7 cellular contexts compared by ENCODE assay signal in the genomic region with DNA sequence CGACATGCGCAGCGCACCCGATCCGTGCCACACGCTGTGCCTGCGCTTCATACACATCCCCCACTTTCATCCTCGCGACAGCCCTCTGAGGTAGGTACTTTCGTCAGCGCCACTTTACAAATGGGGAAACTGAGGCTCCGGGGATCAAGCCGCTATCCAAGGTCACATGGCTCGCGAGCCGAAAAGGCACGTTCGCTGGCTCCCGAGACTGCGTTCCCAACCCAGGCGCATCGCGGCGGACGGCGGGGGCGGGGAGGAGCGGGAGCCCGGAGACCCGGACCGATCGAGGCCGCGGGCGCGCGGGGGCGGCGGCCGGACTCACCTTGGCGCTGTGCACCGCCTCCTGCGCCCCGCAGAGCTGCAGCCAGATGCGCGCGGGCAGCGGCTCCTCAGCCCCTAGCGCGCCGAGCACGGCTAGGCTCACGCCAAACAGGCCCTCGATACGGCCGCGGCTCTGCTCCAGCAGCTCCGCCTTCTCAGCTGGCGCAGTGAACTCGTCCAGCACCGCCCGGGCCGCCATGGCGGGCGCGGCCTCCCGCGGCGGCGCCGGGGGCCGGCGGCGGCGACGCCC. TPM values are rescaled to one million over a fixed set of nuclear protein-coding genes. Genes with fewer than 3 reads are reported as not detected.
A peak's percentile ranks its signal among the peaks of the same experiment; 100 is the strongest.
DNase-seq lines count a peak whose midpoint lies in the region; ATAC-seq, FAIRE-seq and TF ChIP-seq lines count a peak whose summit lies in the region.

No MANE protein-coding gene starts in this region.

- intact Hi-C loops in endothelial cell of umbilical vein (cut with micrococcal nuclease) (loop anchor here (1.0 kb wide), 1 partner anchor 224 kb away; a partner anchor contains a TSS), thyroid gland (cut with DNase I) (no loop called here)

- H3K4me3 ChIP-seq in endothelial cell of umbilical vein (replicated peaks in 1 of 3; ENCODE audit: insufficient read depth in 1 of 3, low read depth in 1 of 3, low read length in 3 of 3) (peak overlapping the region; percentile 83 to 92 (median 84)), thyroid gland (replicated peaks in 1 of 3) (peak overlapping the region; percentile 87 to 98 (median 94))

- peak overlapping the region; percentile 75 for H3K9ac ChIP-seq in endothelial cell of umbilical vein (replicated peaks; ENCODE audit: extremely low read depth, insufficient read depth, low read length)

- dilution Hi-C loops in endothelial cell of umbilical vein (cut with MboI; ENCODE audit: extremely low pct_ligation_motif_present, low sequenced_read_pairs) = no loop called here

- TF ChIP-seq POLR2A in GM18505 (IDR thresholded peaks at IDR 0.05; ENCODE audit: borderline replicate concordance, extremely low read depth, insufficient read depth, insufficient read length) (no peak), endothelial cell of umbilical vein (IDR thresholded peaks at IDR 0.05; ENCODE audit: low read depth, low read length) (no peak), thyroid gland (IDR thresholded peaks at IDR 0.05) (no peak)

- H3K27ac ChIP-seq in endothelial cell of umbilical vein (ENCODE audit: insufficient read depth, low read depth, low read length) (peak overlapping the region; percentile 87), thyroid gland (peak overlapping the region; percentile 56 to 95 (median 85))

- H3K9me3 ChIP-seq in endothelial cell of umbilical vein (replicated peaks; ENCODE audit: control insufficient read depth, insufficient read depth, low read length) = no peaks in the 10 kb centered on the region
- H3K9me3 ChIP-seq in thyroid gland = no peaks in the 10 kb centered on the region

- peak; percentile 46 for ATAC-seq in GM18505 (IDR thresholded peaks at IDR 0.05; ENCODE audit: unreplicated experiment)

- H3K36me3 ChIP-seq in endothelial cell of umbilical vein (ENCODE audit: control insufficient read depth in 2 of 2, extremely low read depth in 1 of 2, insufficient read depth in 2 of 2, low read length in 2 of 2) (no peaks in the 10 kb centered on the region), thyroid gland (no peaks in the 10 kb centered on the region)

- no TSS peak for BruUV-seq in endothelial cell of umbilical vein (replicated peaks; lab: Mats Ljungman, UMichigan)

- POLR2A ChIA-PET in HEK293T (lab: Yijun Ruan, JAX) = interaction anchor here (1.0 kb wide), 1 partner anchor 14 kb away, joined by 6 read pairs; no protein-coding TSS in a partner anchor
- POLR2A ChIA-PET in endothelial cell of umbilical vein (lab: Charles Lee) = interaction anchor here (0.8 kb wide), 1 partner anchor 243 kb away, joined by 3 read pairs; no protein-coding TSS in a partner anchor

- TF ChIP-seq CTCF in endothelial cell of umbilical vein (IDR thresholded peaks at IDR 0.05; ENCODE audit: extremely low read depth in 1 of 2, insufficient read depth in 1 of 2, low read depth in 1 of 2, low read length in 2 of 2) (no peak), thyroid gland (IDR thresholded peaks at IDR 0.05) (no peak)

- 0 to 1% methylated on average over 13 to 16 of the region's 76 CpGs for WGBS in thyroid gland, 2 donors

- H3K4me1 ChIP-seq in endothelial cell of umbilical vein (ENCODE audit: control insufficient read depth, extremely low read depth, insufficient read depth, low read length) (peaks cover 5% of the 10 kb centered on the region), thyroid gland (peaks cover 33 to 43% of the 10 kb centered on the region in 2 donors)

- CTCF ChIA-PET in HEK293T (lab: Yijun Ruan, JAX) (interaction anchor here (1.3 kb wide), 1 partner anchor 14 kb away, joined by 4 read pairs; no protein-coding TSS in a partner anchor), endothelial cell of umbilical vein (lab: Charles Lee) (interaction anchor here (0.8 to 3.7 kb wide), 4 partner anchors 12 to 256 kb away, joined by 3 to 23 read pairs (median 6); no protein-coding TSS in a partner anchor)

- no peaks in the 10 kb centered on the region for H3K9me1 ChIP-seq in endothelial cell of umbilical vein (replicated peaks; ENCODE audit: control insufficient read depth, extremely low read depth, insufficient read depth, low read length)

- H2AFZ ChIP-seq in endothelial cell of umbilical vein (ENCODE audit: low read depth, low read length) = peak overlapping the region; percentile 74

- peaks cover 47% of the 10 kb centered on the region for H3K79me2 ChIP-seq in endothelial cell of umbilical vein (ENCODE audit: control insufficient read depth, insufficient read depth, low read length)

- no peak for FAIRE-seq in endothelial cell of umbilical vein (lab: Jason Lieb, UNC)

- no peaks in the 10 kb centered on the region for H3K27me3 ChIP-seq in endothelial cell of umbilical vein (ENCODE audit: control insufficient read depth in 2 of 2, insufficient read depth in 2 of 2, low read length in 2 of 2)
- H3K27me3 ChIP-seq in thyroid gland = no peaks in the 10 kb centered on the region

- H3K4me2 ChIP-seq in endothelial cell of umbilical vein (ENCODE audit: insufficient read depth, low read length) = peak overlapping the region; percentile 64

- DNase-seq in HEK293T (ENCODE audit: extremely low spot score) (peak; percentile 61), NAMALWA (ENCODE audit: low spot score) (peak; percentile 72), endothelial cell of umbilical vein (ENCODE audit: low read depth, low spot score) (no peak), mucosa of gallbladder (ENCODE audit: low spot score) (peak; percentile 43), thyroid gland (peak; percentile 55 to 61)
- DNase-seq in activated CD4-positive, alpha-beta T cell treated with anti-CD3 and anti-CD28 coated beads for 4 hours = peak; percentile 34 to 40

- peaks cover 2% of the 10 kb centered on the region for H4K20me1 ChIP-seq in endothelial cell of umbilical vein (replicated peaks; ENCODE audit: control insufficient read depth, extremely low read depth, insufficient read depth, low read length)

TF ChIP-seq in HEK293T, 16 proteins besides CTCF, POLR2A, EP300 and RAD21 (continues in another document):
- TF ChIP-seq ELF4 (IDR thresholded peaks at IDR 0.05) (no peak), NFRKB (IDR thresholded peaks at IDR 0.05) (no peak), TARDBP (IDR thresholded peaks at IDR 0.05) (no peak), SUZ12 (IDR thresholded peaks at IDR 0.05) (no peak), LEF1 (IDR thresholded peaks at IDR 0.05; ENCODE audit: borderline replicate concordance) (no peak), ZNF384 (IDR thresholded peaks at IDR 0.05) (no peak), FOXK2 (IDR thresholded peaks at IDR 0.05) (no peak), L3MBTL2 (conservative IDR thresholded peaks at IDR 0.05) (no peak), HDGF (IDR thresholded peaks at IDR 0.05; ENCODE audit: borderline replicate concordance) (no peak), FOXA1 (IDR thresholded peaks at IDR 0.05) (no peak), ARNT (IDR thresholded peaks at IDR 0.05) (no peak), FOXM1 (IDR thresholded peaks at IDR 0.05; ENCODE audit: borderline replicate concordance) (no peak), CTBP1 (IDR thresholded peaks at IDR 0.05; ENCODE audit: borderline replicate concordance) (no peak), SP1 (IDR thresholded peaks at IDR 0.05) (no peak)
- TF ChIP-seq, protein P1, sequence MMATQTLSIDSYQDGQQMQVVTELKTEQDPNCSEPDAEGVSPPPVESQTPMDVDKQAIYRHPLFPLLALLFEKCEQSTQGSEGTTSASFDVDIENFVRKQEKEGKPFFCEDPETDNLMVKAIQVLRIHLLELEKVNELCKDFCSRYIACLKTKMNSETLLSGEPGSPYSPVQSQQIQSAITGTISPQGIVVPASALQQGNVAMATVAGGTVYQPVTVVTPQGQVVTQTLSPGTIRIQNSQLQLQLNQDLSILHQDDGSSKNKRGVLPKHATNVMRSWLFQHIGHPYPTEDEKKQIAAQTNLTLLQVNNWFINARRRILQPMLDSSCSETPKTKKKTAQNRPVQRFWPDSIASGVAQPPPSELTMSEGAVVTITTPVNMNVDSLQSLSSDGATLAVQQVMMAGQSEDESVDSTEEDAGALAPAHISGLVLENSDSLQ (IDR thresholded peaks at IDR 0.05) = no peak

TF ChIP-seq in endothelial cell of umbilical vein, 7 proteins besides CTCF, POLR2A, EP300 and RAD21:
- TF ChIP-seq EZH2 (IDR thresholded peaks at IDR 0.05; ENCODE audit: borderline replicate concordance, low read depth, low read length, severe bottlenecking) (no peak), POLR2AphosphoS5 (IDR thresholded peaks at IDR 0.05; ENCODE audit: insufficient read depth, low read depth, low read length) (peak; percentile 2)

RNA-seq across cellular contexts. Expression of a gene that starts 0.4 kb away (rescaled TPM):
- total RNA-seq in endothelial cell of umbilical vein (18.7 and 18.8 TPM in 2 replicates), mucosa of gallbladder (30.7 TPM), thyroid gland (10 to 100 TPM; 26.1 to 47.0 (median 36.3) TPM)
- 10.6 and 11.6 TPM in 2 replicates for polyA plus RNA-seq in endothelial cell of umbilical vein
- 8.5 and 8.7 TPM in 2 replicates for polyA plus RNA-seq in endothelial cell of umbilical vein (2011; cell fraction: cytosol; rRNA removed)
- 33.4 and 43.6 TPM in 2 replicates for polyA plus RNA-seq in endothelial cell of umbilical vein (2011; cell fraction: nucleus; rRNA removed)
- 13.2 and 21.5 TPM in 2 replicates for polyA plus RNA-seq in endothelial cell of umbilical vein (2012)
- polyA minus RNA-seq in endothelial cell of umbilical vein = 19.2 and 22.7 TPM in 2 replicates
- polyA minus RNA-seq in endothelial cell of umbilical vein (2011; cell fraction: cytosol; rRNA and poly(A)+ RNA removed) = 3.7 TPM
- 10.7 and 18.4 TPM in 2 replicates for polyA minus RNA-seq in endothelial cell of umbilical vein (2011; cell fraction: nucleus; rRNA and poly(A)+ RNA removed)
